Comparison of ENCODE assay signal across 13 cellular contexts in genomic region chr3:172143060-172143451, GRCh38.
DNase-seq lines count a peak whose midpoint lies in the region; ATAC-seq and TF ChIP-seq lines count a peak whose summit lies in the region.
"Had no signal": no experiment of that assay in that cellular context is flagged by ENCODE, and none has a peak within 500 bp of the region (broad histone marks: within the 10 kb centered on the region; RNA-seq: fewer than 3 reads in every experiment).

No MANE protein-coding gene starts in this region.

- H3K9me3 ChIP-seq in SK-N-MC (ENCODE audit: low read depth, low read length) (no peaks in the 10 kb centered on the region), left lung (no peaks in the 10 kb centered on the region), smooth muscle cell (replicated peaks; ENCODE audit: low read depth) (no peaks in the 10 kb centered on the region), BE2C (no peaks in the 10 kb centered on the region)

- peaks cover 91% of the 10 kb centered on the region for H4K20me1 ChIP-seq in smooth muscle cell (ENCODE audit: low read depth)

- no peaks in the 10 kb centered on the region for H3K27me3 ChIP-seq in left lung
- H3K27me3 ChIP-seq in smooth muscle cell (ENCODE audit: low read depth): no peaks in the 10 kb centered on the region
- H3K27me3 ChIP-seq in BE2C: no peaks in the 10 kb centered on the region

- intact Hi-C loops in left lung (cut with DNase I): no loop called here

- ATAC-seq in GM18519 (IDR thresholded peaks at IDR 0.05; ENCODE audit: low FRiP score, unreplicated experiment): peak; percentile 4
- ATAC-seq in left lung: no peak
- ATAC-seq in HG03097 (IDR thresholded peaks at IDR 0.05; ENCODE audit: low FRiP score, unreplicated experiment): no peak
- ATAC-seq: stimulated activated naive CD8-positive, alpha-beta T cell treated with anti-CD3 and anti-CD28 coated beads, Interleukin-15, Interleukin-2, amounts not matched to agents 100 U/mL and 50 U/mL, for 24 hours had no signal

- peaks cover 93% of the 10 kb centered on the region for H3K79me2 ChIP-seq in smooth muscle cell (ENCODE audit: low read depth)

- DNase-seq in SK-N-MC (ENCODE audit: low read depth, low spot score): no peak
- DNase-seq in left lung: no peak
- no peak for DNase-seq in smooth muscle cell (lab: John Stamatoyannopoulos, UW; ENCODE audit: unreplicated experiment)
- DNase-seq in erythroblast (lab: John Stamatoyannopoulos, UW): no peak
- DNase-seq in BE2C: no peak
- DNase-seq in NCI-H2107 (lab: John Stamatoyannopoulos, UW): no peak
- DNase-seq: activated T-cell treated with anti-CD3 and anti-CD28 coated beads, Interleukin-2, amount 50 U/mL, for 48 hours; left cardiac atrium; NCI-H2029 treated with DMSO at 0.1 percent for 48 hours; stimulated activated naive CD8-positive, alpha-beta T cell treated with anti-CD3 and anti-CD28 coated beads, Interleukin-15, Interleukin-2, amounts not matched to agents 100 U/mL and 50 U/mL, for 24 hours had no signal

- TF ChIP-seq POLR2A in erythroblast (IDR thresholded peaks at IDR 0.05; ENCODE audit: low read length): no peak

- no peaks in the 10 kb centered on the region for H3K36me3 ChIP-seq in SK-N-MC (ENCODE audit: insufficient read depth, low read length)
- no peaks in the 10 kb centered on the region for H3K36me3 ChIP-seq in left lung
- H3K36me3 ChIP-seq in smooth muscle cell (ENCODE audit: low read depth): no peaks in the 10 kb centered on the region
- H3K36me3 ChIP-seq in BE2C: no peaks in the 10 kb centered on the region

- TF ChIP-seq CTCF in left lung (IDR thresholded peaks at IDR 0.05): no peak
- no peak for TF ChIP-seq CTCF in smooth muscle cell (IDR thresholded peaks at IDR 0.05; ENCODE audit: borderline replicate concordance, insufficient read depth, poor library complexity, severe bottlenecking)
- no peak for TF ChIP-seq CTCF in BE2C (IDR thresholded peaks at IDR 0.05; ENCODE audit: low read depth, low read length)

- no peak overlapping the region for H3K4me3 ChIP-seq in SK-N-MC
- no peak overlapping the region for H3K4me3 ChIP-seq in left lung
- no peak overlapping the region for H3K4me3 ChIP-seq in smooth muscle cell
- no peak overlapping the region for H3K4me3 ChIP-seq in BE2C (ENCODE audit: low read depth, low read length)

- WGBS in smooth muscle cell (ENCODE audit: low lambda C conversion rate): 86% methylated on average over 1 of the region's 1 CpG

- H3F3A ChIP-seq in smooth muscle cell (ENCODE audit: low read depth): peaks cover 73% of the 10 kb centered on the region

- H3K4me1 ChIP-seq in left lung: peaks cover 46 to 99% of the 10 kb centered on the region in 2 donors
- H3K4me1 ChIP-seq in smooth muscle cell (ENCODE audit: low read depth): peaks cover 55% of the 10 kb centered on the region
- H3K4me1 ChIP-seq in BE2C: peaks cover 10% of the 10 kb centered on the region

- no peak overlapping the region for H2AFZ ChIP-seq in smooth muscle cell (ENCODE audit: low read depth)
- H2AFZ ChIP-seq: parathyroid adenoma had no signal

- no peak overlapping the region for H3K9ac ChIP-seq in SK-N-MC (ENCODE audit: insufficient read length)
- H3K9ac ChIP-seq in smooth muscle cell (ENCODE audit: low read depth): peak overlapping the region; percentile 57
- H3K9ac ChIP-seq: parathyroid adenoma had no signal

- H3K27ac ChIP-seq in SK-N-MC (peak overlapping the region; percentile 60; the same call in 1 of the 2 replicates), left lung (peak overlapping the region; percentile 69 to 98), smooth muscle cell (ENCODE audit: low read depth) (peak overlapping the region; percentile 99)
- H3K27ac ChIP-seq: parathyroid adenoma had no signal

- peak overlapping the region; percentile 78 for H3K4me2 ChIP-seq in smooth muscle cell
